ENCODE assay signal across 8 cellular contexts in genomic region chr7:92809397-92810241, GRCh38. TPM values are rescaled to one million over a fixed set of nuclear protein-coding genes. Genes with fewer than 3 reads are reported as not detected.
DNase-seq lines count a peak whose midpoint lies in the region; ATAC-seq and TF ChIP-seq lines count a peak whose summit lies in the region.

No MANE protein-coding gene starts in this region.

- WGBS in gastroesophageal sphincter (ENCODE audit: low coverage in 1 of 2), 2 donors, result 18 to 25% methylated on average over 6 of the region's 6 CpGs
- no CpG with 5 or more reads among the region's 6 CpGs for WGBS in neuronal stem cell (ENCODE audit: extremely low coverage in 2 of 2, insufficient read length in 2 of 2, insufficient replicate concordance in 1 of 2), 2 donors

- CTCF ChIA-PET in CD4-positive, alpha-beta T cell (lab: Charles Lee), result interaction anchor here (0.8 to 2.7 kb wide), 2 partner anchors 8 to 23 kb away, joined by 3 to 13 read pairs; no protein-coding TSS in a partner anchor

- no peak overlapping the region for H2BK12ac ChIP-seq in neuronal stem cell (ENCODE audit: low read length)

- H2BK15ac ChIP-seq in neuronal stem cell (ENCODE audit: low read length), result no peak overlapping the region

- no peak overlapping the region for H2BK120ac ChIP-seq in neuronal stem cell (ENCODE audit: low read depth, low read length)

- H3K27me3 ChIP-seq in CD4-positive, alpha-beta T cell (ENCODE audit: control insufficient read depth, insufficient read depth, low read length), result no peaks in the 10 kb centered on the region
- H3K27me3 ChIP-seq in gastroesophageal sphincter (no peaks in the 10 kb centered on the region), parathyroid adenoma (ENCODE audit: control insufficient read depth, insufficient read depth, low read length) (no peaks in the 10 kb centered on the region), neuronal stem cell (ENCODE audit: control insufficient read depth in 3 of 3, insufficient read depth in 3 of 3, low read depth in 1 of 3, low read length in 3 of 3) (no peaks in the 10 kb centered on the region)

- H3K14ac ChIP-seq in neuronal stem cell (ENCODE audit: low read length), result no peak overlapping the region

- POLR2A ChIA-PET in CD4-positive, alpha-beta T cell (lab: Charles Lee), result interaction anchor here (0.6 to 1.9 kb wide), 5 partner anchors 8 to 27 kb away, joined by 3 to 5 read pairs (median 3); no protein-coding TSS in a partner anchor

- no peak overlapping the region for H3K27ac ChIP-seq in CD4-positive, alpha-beta T cell (ENCODE audit: low read depth, low read length)
- H3K27ac ChIP-seq in gastroesophageal sphincter, result peak overlapping the region; percentile 44 to 65 (median 54)
- H3K27ac ChIP-seq in parathyroid adenoma, result peak overlapping the region; percentile 89
- H3K27ac ChIP-seq in neuronal stem cell (replicated peaks; ENCODE audit: low read length), result no peak overlapping the region

- peak overlapping the region; percentile 62 for H3K4me3 Mint-ChIP-seq in CD4-positive, alpha-beta T cell
- peak overlapping the region; percentile 66 for H3K4me3 Mint-ChIP-seq in activated T-helper 1 cell treated with anti-CD3 and anti-CD28 coated beads, Interleukin-12 subunit alpha, Interleukin-12 subunit beta, Interleukin-2, Interleukin-4 antibody, amounts not matched to agents 30 ng/mL and 10 ng/mL and 1 ng/mL, durations not matched to agents 14 hours and 24 hours and 36 hours

- H3K36me3 ChIP-seq in gastroesophageal sphincter, result no peaks in the 10 kb centered on the region
- H3K36me3 ChIP-seq in parathyroid adenoma (ENCODE audit: control insufficient read depth, insufficient read depth, low read length), result no peaks in the 10 kb centered on the region
- no peaks in the 10 kb centered on the region for H3K36me3 ChIP-seq in neuronal stem cell (replicated peaks in 1 of 2; ENCODE audit: control insufficient read depth in 2 of 2, insufficient read depth in 2 of 2, low read length in 2 of 2)

- no peak overlapping the region for H3K18ac ChIP-seq in neuronal stem cell (ENCODE audit: low read length)

- peaks cover 6 to 42% (median 12%) of the 10 kb centered on the region in 3 donors for H3K4me1 ChIP-seq in gastroesophageal sphincter
- peaks cover 27% of the 10 kb centered on the region for H3K4me1 ChIP-seq in parathyroid adenoma
- H3K4me1 ChIP-seq in neuronal stem cell (ENCODE audit: control insufficient read depth in 2 of 2, insufficient read depth in 1 of 2, low read depth in 1 of 2, low read length in 2 of 2), result peaks cover 0 to 2% of the 10 kb centered on the region in 2 donors

- H3K4ac ChIP-seq in neuronal stem cell (ENCODE audit: low read length), result no peak overlapping the region

- ATAC-seq in CD4-positive, alpha-beta T cell (ENCODE audit: poor library complexity), result peak; percentile 70
- ATAC-seq in GM19043 (IDR thresholded peaks at IDR 0.05; ENCODE audit: low read depth, unreplicated experiment), result peak; percentile 71
- peak; percentile 77 for ATAC-seq in HG03139 (IDR thresholded peaks at IDR 0.05; ENCODE audit: unreplicated experiment)
- ATAC-seq in gastroesophageal sphincter, result peak; percentile 85

- no peaks in the 10 kb centered on the region for H3K36me3 Mint-ChIP-seq in CD4-positive, alpha-beta T cell (ENCODE audit: low read depth)
- H3K36me3 Mint-ChIP-seq in activated T-helper 1 cell treated with anti-CD3 and anti-CD28 coated beads, Interleukin-12 subunit alpha, Interleukin-12 subunit beta, Interleukin-2, Interleukin-4 antibody, amounts not matched to agents 30 ng/mL and 10 ng/mL and 1 ng/mL, durations not matched to agents 14 hours and 24 hours and 36 hours (ENCODE audit: low read depth), result peaks cover 36% of the 10 kb centered on the region

- TF ChIP-seq EP300 in gastroesophageal sphincter (IDR thresholded peaks at IDR 0.05), result no peak

- H2BK5ac ChIP-seq in neuronal stem cell (ENCODE audit: low read length), result no peak overlapping the region

- peaks cover 41% of the 10 kb centered on the region for H3K4me1 Mint-ChIP-seq in CD4-positive, alpha-beta T cell (ENCODE audit: low read depth)
- peaks cover 93% of the 10 kb centered on the region for H3K4me1 Mint-ChIP-seq in activated T-helper 1 cell treated with anti-CD3 and anti-CD28 coated beads, Interleukin-12 subunit alpha, Interleukin-12 subunit beta, Interleukin-2, Interleukin-4 antibody, amounts not matched to agents 30 ng/mL and 10 ng/mL and 1 ng/mL, durations not matched to agents 14 hours and 24 hours and 36 hours (ENCODE audit: low read depth)

- H3K79me1 ChIP-seq in neuronal stem cell (ENCODE audit: low read depth, low read length), result no peaks in the 10 kb centered on the region

- peak overlapping the region in 1 of 2 donors; percentile 7 for H3K4me3 ChIP-seq in gastroesophageal sphincter
- H3K4me3 ChIP-seq in parathyroid adenoma (ENCODE audit: low read depth, low read length), result peak overlapping the region; percentile 20
- no peak overlapping the region for H3K4me3 ChIP-seq in neuronal stem cell (ENCODE audit: low read length in 2 of 2)

- no peaks in the 10 kb centered on the region for H3K9me3 ChIP-seq in CD4-positive, alpha-beta T cell (ENCODE audit: control insufficient read depth, low read length)
- no peaks in the 10 kb centered on the region for H3K9me3 ChIP-seq in gastroesophageal sphincter
- no peaks in the 10 kb centered on the region for H3K9me3 ChIP-seq in parathyroid adenoma (ENCODE audit: control insufficient read depth, low read length)
- no peaks in the 10 kb centered on the region for H3K9me3 ChIP-seq in neuronal stem cell (replicated peaks in 1 of 2; ENCODE audit: control insufficient read depth in 2 of 2, insufficient read depth in 1 of 2, low read depth in 1 of 2, low read length in 2 of 2)

- H4K91ac ChIP-seq in neuronal stem cell (ENCODE audit: low read depth, low read length, poor library complexity), result no peak overlapping the region

- H2AK5ac ChIP-seq in neuronal stem cell (ENCODE audit: low read depth, low read length), result no peak overlapping the region

- H3K9me3 Mint-ChIP-seq in CD4-positive, alpha-beta T cell, result no peaks in the 10 kb centered on the region
- H3K9me3 Mint-ChIP-seq in activated T-helper 1 cell treated with anti-CD3 and anti-CD28 coated beads, Interleukin-12 subunit alpha, Interleukin-12 subunit beta, Interleukin-2, Interleukin-4 antibody, amounts not matched to agents 30 ng/mL and 10 ng/mL and 1 ng/mL, durations not matched to agents 14 hours and 24 hours and 36 hours, result no peaks in the 10 kb centered on the region

- intact Hi-C loops in CD4-positive, alpha-beta T cell (cut with DNase I, micrococcal nuclease), result no loop called here
- intact Hi-C loops in activated T-helper 1 cell treated with anti-CD3 and anti-CD28 coated beads, Interleukin-12 subunit alpha, Interleukin-12 subunit beta, Interleukin-2, Interleukin-4 antibody, amounts not matched to agents 30 ng/mL and 10 ng/mL and 1 ng/mL, durations not matched to agents 14 hours and 24 hours and 36 hours (cut with micrococcal nuclease), result loop anchor here (1.0 to 2.0 kb wide), 6 partner anchors 40 to 307 kb away; partner anchors contain the start of gene SAMD9

- H4K8ac ChIP-seq in neuronal stem cell (ENCODE audit: low read depth, low read length), result no peak overlapping the region

- peaks cover 54% of the 10 kb centered on the region for H3K79me2 ChIP-seq in parathyroid adenoma

- no peak for TF ChIP-seq CTCF in CD4-positive, alpha-beta T cell (IDR thresholded peaks at IDR 0.05)
- no peak for TF ChIP-seq CTCF in gastroesophageal sphincter (IDR thresholded peaks at IDR 0.05)
- TF ChIP-seq CTCF in parathyroid adenoma (IDR thresholded peaks at IDR 0.05), result no peak

- H3K27ac Mint-ChIP-seq in CD4-positive, alpha-beta T cell, result peak overlapping the region; percentile 62
- H3K27ac Mint-ChIP-seq in activated T-helper 1 cell treated with anti-CD3 and anti-CD28 coated beads, Interleukin-12 subunit alpha, Interleukin-12 subunit beta, Interleukin-2, Interleukin-4 antibody, amounts not matched to agents 30 ng/mL and 10 ng/mL and 1 ng/mL, durations not matched to agents 14 hours and 24 hours and 36 hours, result peak overlapping the region; percentile 93

- DNase-seq in CD4-positive, alpha-beta T cell, result peak in 7 of 10 experiments; percentile 3 to 38 (median 14)
- DNase-seq in NOMO-1 (lab: John Stamatoyannopoulos, UW; ENCODE audit: unreplicated experiment in 2 of 2), result peak; percentile 86 to 99
- peak; percentile 72 for DNase-seq in activated T-helper 1 cell treated with anti-CD3 and anti-CD28 coated beads, Interleukin-12 subunit alpha, Interleukin-12 subunit beta, Interleukin-2, Interleukin-4 antibody, amounts not matched to agents 30 ng/mL and 10 ng/mL and 1 ng/mL, durations not matched to agents 14 hours and 24 hours and 36 hours (ENCODE audit: low spot score)
- no peak for DNase-seq in neuronal stem cell (ENCODE audit: low spot score)

- no peak for TF ChIP-seq POLR2A in gastroesophageal sphincter (IDR thresholded peaks at IDR 0.05)

- no peak overlapping the region for H3K23ac ChIP-seq in neuronal stem cell (ENCODE audit: low read depth, low read length, poor library complexity)

- peak overlapping the region; percentile 59 for H2AFZ ChIP-seq in parathyroid adenoma
- H2AFZ ChIP-seq in neuronal stem cell (ENCODE audit: low read length), result no peak overlapping the region

- no peaks in the 10 kb centered on the region for H3K27me3 Mint-ChIP-seq in CD4-positive, alpha-beta T cell
- H3K27me3 Mint-ChIP-seq in activated T-helper 1 cell treated with anti-CD3 and anti-CD28 coated beads, Interleukin-12 subunit alpha, Interleukin-12 subunit beta, Interleukin-2, Interleukin-4 antibody, amounts not matched to agents 30 ng/mL and 10 ng/mL and 1 ng/mL, durations not matched to agents 14 hours and 24 hours and 36 hours (ENCODE audit: insufficient read depth), result no peaks in the 10 kb centered on the region

- H3K4me2 ChIP-seq in parathyroid adenoma (ENCODE audit: low read length), result peak overlapping the region; percentile 54
- no peak overlapping the region for H3K4me2 ChIP-seq in neuronal stem cell (ENCODE audit: insufficient read depth, low read length, poor library complexity, severe bottlenecking)

- H3K9ac ChIP-seq in parathyroid adenoma (no peak overlapping the region), neuronal stem cell (ENCODE audit: low read depth, low read length, poor library complexity) (no peak overlapping the region)

RNA-seq across cellular contexts. Expression of gene CDK6, which starts 26.8 kb away (rescaled TPM):
- 10 to 100 TPM; 13.0 to 13.7 TPM for total RNA-seq in CD4-positive, alpha-beta T cell
- total RNA-seq in activated T-helper 1 cell treated with anti-CD3 and anti-CD28 coated beads, Interleukin-12 subunit alpha, Interleukin-12 subunit beta, Interleukin-2, Interleukin-4 antibody, amounts not matched to agents 30 ng/mL and 10 ng/mL and 1 ng/mL, durations not matched to agents 14 hours and 24 hours and 36 hours, result 328 and 332 TPM in 2 replicates
- total RNA-seq in gastroesophageal sphincter, result 10 to 100 TPM; 19.7 to 51.1 (median 33.8) TPM
- polyA plus RNA-seq in neuronal stem cell (2013, experiment 1 of 2), result 6.8 TPM
- polyA plus RNA-seq in neuronal stem cell (2013, experiment 2 of 2), result 7.1 TPM

Comparison
In these comparisons a context has a peak if more than half of its experiments do, and no peak if none do; other contexts are left out.
1. H3K27ac ChIP-seq: peak in gastroesophageal sphincter (4 of 4) and parathyroid adenoma (single experiment); none in CD4-positive, alpha-beta T cell (single experiment) and neuronal stem cell (single experiment).
2. Peak in every context shown above with its lines, with median percentiles within 50 percentile points of each other: ATAC-seq.